Comparison of ENCODE assay signal across 8 cellular contexts in the genomic region with DNA sequence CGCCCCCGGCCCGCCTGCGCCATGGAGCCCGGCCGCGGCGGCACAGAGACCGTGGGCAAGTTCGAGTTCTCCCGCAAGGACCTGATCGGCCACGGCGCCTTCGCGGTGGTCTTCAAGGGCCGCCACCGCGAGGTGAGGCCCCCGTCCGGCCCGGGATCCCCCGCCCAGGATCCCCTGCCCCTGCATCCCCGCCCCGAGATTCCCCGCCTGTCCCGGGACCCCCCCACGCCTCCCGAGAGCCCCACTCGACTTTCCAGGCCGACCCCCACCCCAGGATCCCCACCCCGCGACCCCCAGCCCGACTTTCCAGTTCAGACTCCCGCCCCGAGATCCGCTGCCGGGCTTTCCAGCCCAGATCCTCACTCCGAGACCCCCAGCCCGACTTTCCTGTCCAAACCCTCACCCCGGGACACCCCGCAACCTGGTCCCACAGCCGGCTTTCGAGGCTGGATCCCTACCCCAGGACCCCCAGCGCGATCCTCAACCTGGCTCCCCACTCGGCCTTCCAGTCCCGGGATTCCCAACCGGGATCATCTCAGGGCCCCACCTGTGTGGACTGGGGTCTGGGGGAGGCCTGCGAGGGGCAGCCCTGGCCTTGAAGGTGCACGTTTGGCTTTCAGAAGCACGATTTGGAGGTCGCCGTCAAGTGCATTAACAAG. TPM values are rescaled to one million over a fixed set of nuclear protein-coding genes. Genes with fewer than 3 reads are reported as not detected.
A peak's percentile ranks its signal among the peaks of the same experiment; 100 is the strongest.
DNase-seq lines count a peak whose midpoint lies in the region; ATAC-seq and TF ChIP-seq lines count a peak whose summit lies in the region.

No MANE protein-coding gene starts in this region.

- H3K36me3 Mint-ChIP-seq in activated T-cell treated with anti-CD3 and anti-CD28 coated beads, Interleukin-2, amount 50 U/mL, for 72 hours (ENCODE audit: insufficient read depth in 2 of 2), result peaks cover 1 to 3% of the 10 kb centered on the region in 2 donors

- peak overlapping the region; percentile 63 for H3K27ac Mint-ChIP-seq in activated T-cell treated with anti-CD3 and anti-CD28 coated beads, Interleukin-2, amount 50 U/mL, for 72 hours

- TF ChIP-seq CTCF in BJ (IDR thresholded peaks at IDR 0.05; ENCODE audit: insufficient read depth, low read depth, low read length) (no peak), HEK293 (tag by site-specific recombination; IDR thresholded peaks at IDR 0.05) (no peak), heart right ventricle (IDR thresholded peaks at IDR 0.05) (no peak), gastrocnemius medialis (IDR thresholded peaks at IDR 0.05 in 4 of 5, conservative IDR thresholded peaks at IDR 0.05 in 1 of 5) (no peak)

- no peak for DNase-seq in BJ (ENCODE audit: low read depth)
- peak in 1 of 2 donors; percentile 14 for DNase-seq in activated T-cell treated with anti-CD3 and anti-CD28 coated beads, Interleukin-2, amount 50 U/mL, for 72 hours
- no peak for DNase-seq in heart right ventricle
- DNase-seq in gastrocnemius medialis, result peak in 1 of 2 donors; percentile 35
- no peak for DNase-seq in kidney glomerular epithelial cell (lab: John Stamatoyannopoulos, UW)

- H3K4me1 Mint-ChIP-seq in activated T-cell treated with anti-CD3 and anti-CD28 coated beads, Interleukin-2, amount 50 U/mL, for 72 hours (ENCODE audit: low read depth), result peaks cover 15% of the 10 kb centered on the region

- ATAC-seq in activated T-cell treated with anti-CD3 and anti-CD28 coated beads, Interleukin-2, amount 50 U/mL, for 72 hours (replicated peaks in 1 of 2), result no peak
- ATAC-seq in heart right ventricle, result no peak
- ATAC-seq in gastrocnemius medialis, result no peak
- ATAC-seq in GM18868 (IDR thresholded peaks at IDR 0.05; ENCODE audit: unreplicated experiment), result no peak
- no peak for ATAC-seq in HG03095 (IDR thresholded peaks at IDR 0.05; ENCODE audit: unreplicated experiment)

- peak overlapping the region; percentile 89 to 92 for H3K4me3 Mint-ChIP-seq in activated T-cell treated with anti-CD3 and anti-CD28 coated beads, Interleukin-2, amount 50 U/mL, for 72 hours

- H3K27me3 ChIP-seq in BJ (ENCODE audit: control insufficient read depth, insufficient read depth, low read length) (no peaks in the 10 kb centered on the region), heart right ventricle (no peaks in the 10 kb centered on the region), gastrocnemius medialis (no peaks in the 10 kb centered on the region)

- POLR2A ChIA-PET in BJ (lab: Charles Lee), result no interaction called here
- POLR2A ChIA-PET in HEK293 (lab: Yijun Ruan, JAX), result no interaction called here

- H3K4me3 ChIP-seq in BJ (ENCODE audit: low read depth, low read length), result peak overlapping the region; percentile 82
- H3K4me3 ChIP-seq in HEK293 (ENCODE audit: low read depth, low read length), result peak overlapping the region; percentile 73
- H3K4me3 ChIP-seq in heart right ventricle, result peak overlapping the region; percentile 40 to 85 (median 64)
- peak overlapping the region; percentile 66 to 91 (median 83) for H3K4me3 ChIP-seq in gastrocnemius medialis

- intact Hi-C loops in heart right ventricle (cut with DNase I) (loop anchor here in 5 of 10 donors (2.0 to 10.0 kb wide), 4 partner anchors 34 to 60 kb away; partner anchors contain the start of genes PUS1 (in 2 of the 5) and EP400 (in 1 of the 5)), gastrocnemius medialis (cut with DNase I; ENCODE audit: low total_unique reads) (no loop called here)

- no peak for TF ChIP-seq POLR2A in gastrocnemius medialis (IDR thresholded peaks at IDR 0.05)

- CTCF ChIA-PET in BJ (lab: Yijun Ruan, JAX), result no interaction called here
- CTCF ChIA-PET in HEK293 (lab: Yijun Ruan, JAX), result no interaction called here

- H3K4me1 ChIP-seq in HEK293 (ENCODE audit: control insufficient read depth, insufficient read depth, low read length), result peaks cover 3% of the 10 kb centered on the region; the same call in 1 of the 2 replicates
- H3K4me1 ChIP-seq in heart right ventricle, result peaks cover 8 to 42% (median 28%) of the 10 kb centered on the region in 9 donors
- H3K4me1 ChIP-seq in gastrocnemius medialis, result peaks cover 26 to 32% of the 10 kb centered on the region in 2 donors

- WGBS in heart right ventricle, 2 donors, result 1 to 2% methylated on average over 32 to 54 of the region's 54 CpGs

- H3K9me3 Mint-ChIP-seq in activated T-cell treated with anti-CD3 and anti-CD28 coated beads, Interleukin-2, amount 50 U/mL, for 72 hours, result peaks cover 0 to 1% of the 10 kb centered on the region in 2 donors

- in situ Hi-C loops in gastrocnemius medialis (cut with MboI; ENCODE audit: low sequenced_read_pairs in 4 of 4), result loop anchor here in 1 of 4 donors (10.0 kb wide), 1 partner anchor 50 kb away; the partner anchor contains the start of gene EP400

- H3K36me3 ChIP-seq in BJ (ENCODE audit: control insufficient read depth, insufficient read depth, low read length) (peaks cover 10% of the 10 kb centered on the region), HEK293 (ENCODE audit: control insufficient read depth in 2 of 2, insufficient read depth in 1 of 2, low read length in 2 of 2) (peaks cover 6 to 24% of the 10 kb centered on the region in 2 experiments; a peak in 2 of 3 replicates), heart right ventricle (peaks cover 0 to 29% (median 3%) of the 10 kb centered on the region in 9 donors), gastrocnemius medialis (peaks cover 0 to 5% of the 10 kb centered on the region in 2 donors)

- H3K27ac ChIP-seq in HEK293 (ENCODE audit: extremely low read depth, low read depth, low read length) (peak overlapping the region; percentile 70), heart right ventricle (peak overlapping the region; percentile 94 to 99 (median 98)), gastrocnemius medialis (peak overlapping the region; percentile 94 to 100 (median 98))

- H3K27me3 Mint-ChIP-seq in activated T-cell treated with anti-CD3 and anti-CD28 coated beads, Interleukin-2, amount 50 U/mL, for 72 hours (ENCODE audit: low read depth), result no peaks in the 10 kb centered on the region

- H3K9me3 ChIP-seq in HEK293 (ENCODE audit: control insufficient read depth, insufficient read depth, low read depth, low read length) (no peaks in the 10 kb centered on the region), heart right ventricle (no peaks in the 10 kb centered on the region), gastrocnemius medialis (no peaks in the 10 kb centered on the region)

TF ChIP-seq in HEK293, 187 proteins besides CTCF, POLR2A, EP300 and RAD21:
- TF ChIP-seq KLF1 (tag by site-specific recombination; IDR thresholded peaks at IDR 0.05) (no peak), BCL11B (tag by site-specific recombination; IDR thresholded peaks at IDR 0.05; ENCODE audit: low read depth) (peak; percentile 64; the same call in 1 of the 2 replicates), ZNF221 (tag by site-specific recombination; IDR thresholded peaks at IDR 0.05; ENCODE audit: borderline replicate concordance) (no peak)

RNA-seq across cellular contexts. Expression of gene ULK1, which starts 0.7 kb away (rescaled TPM):
- polyA plus RNA-seq in BJ (2011; rRNA removed), result 7.8 and 13.7 TPM in 2 replicates
- polyA minus RNA-seq in BJ (2011; rRNA and poly(A)+ RNA removed), result 7.5 and 8.9 TPM in 2 replicates
- total RNA-seq in activated T-cell treated with anti-CD3 and anti-CD28 coated beads, Interleukin-2, amount 50 U/mL, for 72 hours, result 10 to 100 TPM; 29.8 to 31.2 TPM
- total RNA-seq in heart right ventricle, result 10 to 100 TPM; 30.2 to 77.7 (median 51.6) TPM
- 10 to 100 TPM; 10.7 to 37.2 TPM for polyA plus RNA-seq in heart right ventricle
- total RNA-seq in gastrocnemius medialis, result 10 to 100 TPM; 27.9 to 81.2 (median 48.6) TPM

RNA-seq across cellular contexts. Expression of gene PUS1, which starts 34.0 kb away (rescaled TPM):
- polyA plus RNA-seq in BJ (2011; rRNA removed) (15.7 and 21.2 TPM in 2 replicates), heart right ventricle (10 to 100 TPM; 13.7 to 17.4 TPM)
- 12.7 and 15.6 TPM in 2 replicates for polyA minus RNA-seq in BJ (2011; rRNA and poly(A)+ RNA removed)
- total RNA-seq in activated T-cell treated with anti-CD3 and anti-CD28 coated beads, Interleukin-2, amount 50 U/mL, for 72 hours, result 10 to 100 TPM; 37.3 to 53.4 TPM
- total RNA-seq in heart right ventricle (10 to 100 TPM in 1 of 10 donors, 1 to 10 TPM in 9; 5.1 to 14.8 (median 7.5) TPM), gastrocnemius medialis (10 to 100 TPM; 10.4 to 29.0 (median 12.2) TPM)

RNA-seq across cellular contexts. Expression of gene EP400, which starts 54.6 kb away (rescaled TPM):
- polyA plus RNA-seq in BJ (2011; rRNA removed) (2.5 and 3.2 TPM in 2 replicates), heart right ventricle (10 to 100 TPM in 1 of 2 donors, 1 to 10 TPM in 1; 6.6 to 18.9 TPM)
- polyA minus RNA-seq in BJ (2011; rRNA and poly(A)+ RNA removed), result 7.0 and 11.4 TPM in 2 replicates
- total RNA-seq in activated T-cell treated with anti-CD3 and anti-CD28 coated beads, Interleukin-2, amount 50 U/mL, for 72 hours, result 10 to 100 TPM; 51.7 to 52.3 TPM
- total RNA-seq in heart right ventricle (10 to 100 TPM; 14.1 to 20.5 (median 19.3) TPM), gastrocnemius medialis (10 to 100 TPM; 11.9 to 17.4 (median 15.0) TPM)
